In genomic region chr22:23716811-23717801, GRCh38 we compare ENCODE assay signal across 7 cellular contexts. TPM values are rescaled to one million over a fixed set of nuclear protein-coding genes. Genes with fewer than 3 reads are reported as not detected.
DNase-seq lines count a peak whose midpoint lies in the region; ATAC-seq, FAIRE-seq and TF ChIP-seq lines count a peak whose summit lies in the region.

No MANE protein-coding gene starts in this region.

- H3K9ac ChIP-seq in keratinocyte (ENCODE audit: control insufficient read depth, extremely low read depth, insufficient read depth, low read length) = peak overlapping the region; percentile 83

- peaks cover 7 to 13% of the 10 kb centered on the region in 2 experiments for H3K36me3 ChIP-seq in keratinocyte (ENCODE audit: control insufficient read depth in 2 of 2, extremely low read depth in 1 of 2, insufficient read depth in 2 of 2, low read length in 2 of 2)

- ATAC-seq in GM18502 (IDR thresholded peaks at IDR 0.05; ENCODE audit: poor library complexity, unreplicated experiment) (peak; percentile 83), HG03095 (IDR thresholded peaks at IDR 0.05; ENCODE audit: unreplicated experiment) (peak; percentile 93)

- H3K79me2 ChIP-seq in keratinocyte (ENCODE audit: control insufficient read depth, insufficient read depth, low read length) = peaks cover 9% of the 10 kb centered on the region

- no peaks in the 10 kb centered on the region for H3K4me1 ChIP-seq in keratinocyte (ENCODE audit: control insufficient read depth, extremely low read depth, insufficient read depth, low read length)

- H4K20me1 ChIP-seq in keratinocyte (ENCODE audit: control insufficient read depth, extremely low read depth, insufficient read depth, low read length) = no peaks in the 10 kb centered on the region

- no peaks in the 10 kb centered on the region for H3K9me1 ChIP-seq in keratinocyte (ENCODE audit: control insufficient read depth, extremely low read depth, insufficient read depth, low read length)

- peak overlapping the region; percentile 79 for H3K4me2 ChIP-seq in keratinocyte (ENCODE audit: control insufficient read depth, extremely low read depth, insufficient read depth, low read depth, low read length)

- H3K4me3 ChIP-seq in keratinocyte (ENCODE audit: control insufficient read depth in 2 of 3, extremely low read depth in 1 of 3, insufficient read depth in 2 of 3, low read depth in 1 of 3, low read length in 3 of 3) = peak overlapping the region; percentile 73 to 93 (median 87)

- no peaks in the 10 kb centered on the region for H3K9me3 ChIP-seq in keratinocyte (ENCODE audit: control insufficient read depth, low read depth, low read length)

- H3K27me3 ChIP-seq in keratinocyte (ENCODE audit: control insufficient read depth, extremely low read depth, insufficient read depth, low read length) = no peaks in the 10 kb centered on the region

- TF ChIP-seq CTCF in keratinocyte (optimal IDR thresholded peaks at IDR 0.05 in 1 of 3, IDR thresholded peaks at IDR 0.05 in 1 of 3, conservative IDR thresholded peaks at IDR 0.05 in 1 of 3; ENCODE audit: extremely low read depth in 1 of 3, insufficient read depth in 2 of 3, low read length in 3 of 3) = no peak

- DNase-seq in NCI-H446 (lab: John Stamatoyannopoulos, UW) (peak; percentile 66 to 94), cerebellar nuclear complex (lab: John Stamatoyannopoulos, UW) (peak; percentile 17 to 83), keratinocyte (ENCODE audit: low read depth, low spot score) (peak; percentile 25)
- peak; percentile 74 for DNase-seq in activated CD4-positive, alpha-beta T cell treated with anti-CD3 and anti-CD28 coated beads for 1 hour
- peak; percentile 81 for DNase-seq in stimulated activated CD4-positive, alpha-beta T cell treated with anti-CD3 and anti-CD28 coated beads, Interleukin-12 subunit alpha, Interleukin-12 subunit beta, amount 100 ng/mL, for 4 hours

- dilution Hi-C loops in keratinocyte (cut with MboI; ENCODE audit: extremely low pct_ligation_motif_present, low sequenced_read_pairs) = no loop called here

- H3K27ac ChIP-seq in keratinocyte (ENCODE audit: control insufficient read depth, insufficient read depth, low read length) = peak overlapping the region; percentile 66

- peak; percentile 20 for FAIRE-seq in keratinocyte (lab: Jason Lieb, UNC)

- H2AFZ ChIP-seq in keratinocyte (ENCODE audit: control insufficient read depth, low read length) = peak overlapping the region; percentile 97

RNA-seq across cellular contexts. Expression of gene RGL4, which starts 26.3 kb away (rescaled TPM):
- polyA plus RNA-seq in keratinocyte = not detected in 3 replicates
- not detected for polyA plus RNA-seq in keratinocyte (2011; ENCODE audit: low read depth)
- not detected in 2 replicates for polyA plus RNA-seq in keratinocyte (2011; cell fraction: cytosol; rRNA removed)
- polyA plus RNA-seq in keratinocyte (2011; cell fraction: nucleus; rRNA removed) = not detected in 2 replicates
- polyA plus RNA-seq in keratinocyte (2012; ENCODE audit: low replicate concordance) = 0.05 and 0.13 TPM in 2 replicates
- polyA minus RNA-seq in keratinocyte = not detected in 3 replicates
- polyA minus RNA-seq in keratinocyte (2011; cell fraction: cytosol; rRNA and poly(A)+ RNA removed) = not detected
- polyA minus RNA-seq in keratinocyte (2011; cell fraction: nucleus; rRNA and poly(A)+ RNA removed) = not detected in 2 replicates

RNA-seq across cellular contexts. Expression of gene ZNF70, which starts 33.8 kb away (rescaled TPM):
- polyA plus RNA-seq in keratinocyte = 0.46 to 0.82 TPM (median 0.55 TPM) in 3 replicates
- 0.20 TPM for polyA plus RNA-seq in keratinocyte (2011; ENCODE audit: low read depth)
- 0.55 and 0.69 TPM in 2 replicates for polyA plus RNA-seq in keratinocyte (2011; cell fraction: cytosol; rRNA removed)
- polyA plus RNA-seq in keratinocyte (2011; cell fraction: nucleus; rRNA removed) = 2.1 and 2.9 TPM in 2 replicates
- 0.44 and 1.2 TPM in 2 replicates for polyA plus RNA-seq in keratinocyte (2012; ENCODE audit: low replicate concordance)
- 2.3 to 8.0 TPM (median 2.6 TPM) in 3 replicates for polyA minus RNA-seq in keratinocyte
- polyA minus RNA-seq in keratinocyte (2011; cell fraction: cytosol; rRNA and poly(A)+ RNA removed) = 1.3 TPM
- polyA minus RNA-seq in keratinocyte (2011; cell fraction: nucleus; rRNA and poly(A)+ RNA removed) = 1.8 and 3.7 TPM in 2 replicates

RNA-seq across cellular contexts. Expression of gene VPREB3, which starts 37.1 kb away (rescaled TPM):
- 0.19 TPM in 1 of 3 replicates, not detected in the others for polyA plus RNA-seq in keratinocyte
- polyA plus RNA-seq in keratinocyte (2011; ENCODE audit: low read depth) = 1.2 TPM
- polyA plus RNA-seq in keratinocyte (2011; cell fraction: cytosol; rRNA removed) = 0.22 TPM in 1 of 2 replicates, not detected in the other
- polyA plus RNA-seq in keratinocyte (2011; cell fraction: nucleus; rRNA removed) = not detected in 2 replicates
- 1.7 TPM in 1 of 2 replicates, not detected in the other for polyA plus RNA-seq in keratinocyte (2012; ENCODE audit: low replicate concordance)
- polyA minus RNA-seq in keratinocyte = not detected in 3 replicates
- not detected for polyA minus RNA-seq in keratinocyte (2011; cell fraction: cytosol; rRNA and poly(A)+ RNA removed)
- polyA minus RNA-seq in keratinocyte (2011; cell fraction: nucleus; rRNA and poly(A)+ RNA removed) = not detected in 2 replicates

RNA-seq across cellular contexts. Expression of gene C22orf15, which starts 45.7 kb away (rescaled TPM):
- polyA plus RNA-seq in keratinocyte = 0.06 TPM in 1 of 3 replicates, not detected in the others
- polyA plus RNA-seq in keratinocyte (2011; ENCODE audit: low read depth) = not detected
- not detected in 2 replicates for polyA plus RNA-seq in keratinocyte (2011; cell fraction: cytosol; rRNA removed)
- polyA plus RNA-seq in keratinocyte (2011; cell fraction: nucleus; rRNA removed) = not detected in 2 replicates
- polyA plus RNA-seq in keratinocyte (2012; ENCODE audit: low replicate concordance) = not detected in 2 replicates
- polyA minus RNA-seq in keratinocyte = not detected in 3 replicates
- polyA minus RNA-seq in keratinocyte (2011; cell fraction: cytosol; rRNA and poly(A)+ RNA removed) = not detected
- not detected in 2 replicates for polyA minus RNA-seq in keratinocyte (2011; cell fraction: nucleus; rRNA and poly(A)+ RNA removed)

RNA-seq across cellular contexts. Expression of gene CHCHD10, which starts 50.7 kb away (rescaled TPM):
- 10.4 to 14.8 TPM (median 10.6 TPM) in 3 replicates for polyA plus RNA-seq in keratinocyte
- 4.3 TPM for polyA plus RNA-seq in keratinocyte (2011; ENCODE audit: low read depth)
- polyA plus RNA-seq in keratinocyte (2011; cell fraction: cytosol; rRNA removed) = 31.4 and 45.7 TPM in 2 replicates
- polyA plus RNA-seq in keratinocyte (2011; cell fraction: nucleus; rRNA removed) = 9.9 and 22.3 TPM in 2 replicates
- 39.3 and 66.4 TPM in 2 replicates for polyA plus RNA-seq in keratinocyte (2012; ENCODE audit: low replicate concordance)
- polyA minus RNA-seq in keratinocyte = 12.3 to 115 TPM (median 20.7 TPM) in 3 replicates
- polyA minus RNA-seq in keratinocyte (2011; cell fraction: cytosol; rRNA and poly(A)+ RNA removed) = 30.9 TPM
- 4.7 and 13.8 TPM in 2 replicates for polyA minus RNA-seq in keratinocyte (2011; cell fraction: nucleus; rRNA and poly(A)+ RNA removed)

Comparison
In these comparisons a context has a peak if more than half of its experiments do, and no peak if none do; other contexts are left out.
1. Peak in every context shown above with its lines: DNase-seq, ATAC-seq, H3K4me3 ChIP-seq and H3K27ac ChIP-seq.
2. DNase-seq: peak in every context shown above with its lines; median percentile 81 in stimulated activated CD4-positive, alpha-beta T cell treated with anti-CD3 and anti-CD28 coated beads, Interleukin-12 subunit alpha, Interleukin-12 subunit beta, amount 100 ng/mL, for 4 hours; 80 in NCI-H446; 74 in activated CD4-positive, alpha-beta T cell treated with anti-CD3 and anti-CD28 coated beads for 1 hour; 50 in cerebellar nuclear complex; 25 in keratinocyte.